16 cellular contexts compared by ENCODE assay signal in the genomic region with DNA sequence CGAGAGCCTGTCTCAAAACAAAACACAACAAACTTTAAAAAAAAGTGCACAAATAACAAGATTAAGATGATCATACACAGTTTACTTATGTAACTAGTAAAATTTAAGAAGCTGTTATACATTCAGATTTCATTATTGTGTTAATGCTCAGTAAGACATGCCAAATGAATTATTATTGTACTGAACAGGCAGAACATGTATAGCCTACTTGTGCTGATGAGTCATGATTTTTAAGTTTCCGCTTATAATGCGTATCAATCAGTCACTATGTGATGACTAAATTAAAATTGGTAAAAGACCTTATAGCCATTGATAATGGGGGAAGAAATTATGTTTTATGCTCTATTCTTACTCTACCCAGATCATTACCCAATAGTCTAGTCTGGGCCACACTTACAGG. TPM values are rescaled to one million over a fixed set of nuclear protein-coding genes. Genes with fewer than 3 reads are reported as not detected.
A peak's percentile ranks its signal among the peaks of the same experiment; 100 is the strongest.
DNase-seq lines count a peak whose midpoint lies in the region; ATAC-seq, FAIRE-seq and TF ChIP-seq lines count a peak whose summit lies in the region.
"Had no signal": no experiment of that assay in that cellular context is flagged by ENCODE, and none has a peak within 500 bp of the region (broad histone marks: within the 10 kb centered on the region; RNA-seq: fewer than 3 reads in every experiment).

No MANE protein-coding gene starts in this region.

- no peaks in the 10 kb centered on the region for H3K27me3 ChIP-seq in astrocyte (ENCODE audit: insufficient read depth, low read length)
- H3K27me3 ChIP-seq in keratinocyte (ENCODE audit: control insufficient read depth, extremely low read depth, insufficient read depth, low read length), result no peaks in the 10 kb centered on the region
- H3K27me3 ChIP-seq: BLaER1 treated with 17β-estradiol and CSF1 and Interleukin-3, amounts not matched to agents 10 nM and 100 nM had no signal

- no peaks in the 10 kb centered on the region for H3K9me3 Mint-ChIP-seq in astrocyte (ENCODE audit: unreplicated experiment)
- H3K9me3 Mint-ChIP-seq: GM23338 had no signal

- CTCF ChIA-PET in A549 (lab: Yijun Ruan, JAX), result no interaction called here

- no peaks in the 10 kb centered on the region for H3K36me3 Mint-ChIP-seq in astrocyte (ENCODE audit: low read depth, unreplicated experiment)
- H3K36me3 Mint-ChIP-seq: CD4-positive, CD25-positive, alpha-beta regulatory T cell had no signal

- ATAC-seq in A549, result no peak
- ATAC-seq in left lobe of liver, result no peak
- ATAC-seq in GM19463 (IDR thresholded peaks at IDR 0.05; ENCODE audit: unreplicated experiment), result no peak
- ATAC-seq: GM12878, GM23338 had no signal

- H3K27ac Mint-ChIP-seq in astrocyte (ENCODE audit: unreplicated experiment), result peak overlapping the region; percentile 64
- H3K27ac Mint-ChIP-seq: CD4-positive, CD25-positive, alpha-beta regulatory T cell; GM23338 had no signal

- H3K4me3 ChIP-seq in A549, result no peak overlapping the region
- H3K4me3 ChIP-seq in astrocyte (ENCODE audit: insufficient read depth, low read depth, low read length), result no peak overlapping the region
- H3K4me3 ChIP-seq in epithelial cell of esophagus (ENCODE audit: low read length), result no peak overlapping the region
- H3K4me3 ChIP-seq in keratinocyte (ENCODE audit: control insufficient read depth in 2 of 3, extremely low read depth in 1 of 3, insufficient read depth in 2 of 3, low read depth in 1 of 3, low read length in 3 of 3), result no peak overlapping the region
- H3K4me3 ChIP-seq: BLaER1 treated with 17β-estradiol and CSF1 and Interleukin-3, amounts not matched to agents 10 nM and 100 nM; GM12878; GM23338 had no signal

- H3K4me1 Mint-ChIP-seq in astrocyte (ENCODE audit: low read depth, unreplicated experiment), result peaks cover 29% of the 10 kb centered on the region
- H3K4me1 Mint-ChIP-seq: CD4-positive, CD25-positive, alpha-beta regulatory T cell; GM23338 had no signal

- POLR2A ChIA-PET in A549 (lab: Yijun Ruan, JAX), result no interaction called here

- H3K9me3 ChIP-seq in A549 (no peaks in the 10 kb centered on the region), astrocyte (ENCODE audit: insufficient read depth, low read depth, low read length) (no peaks in the 10 kb centered on the region), keratinocyte (ENCODE audit: control insufficient read depth, low read depth, low read length) (no peaks in the 10 kb centered on the region)
- H3K9me3 ChIP-seq: BLaER1 treated with 17β-estradiol and CSF1 and Interleukin-3, amounts not matched to agents 10 nM and 100 nM had no signal

- FAIRE-seq in A549 (lab: Jason Lieb, UNC) (no peak), astrocyte (lab: Jason Lieb, UNC) (no peak), keratinocyte (lab: Jason Lieb, UNC) (no peak)
- FAIRE-seq: GM12878, GM18507 had no signal

- H3K27me3 Mint-ChIP-seq in astrocyte (ENCODE audit: low read depth, unreplicated experiment), result no peaks in the 10 kb centered on the region

- H3K27ac ChIP-seq in A549 (no peak overlapping the region), astrocyte (ENCODE audit: low read depth, low read length) (no peak overlapping the region), keratinocyte (ENCODE audit: control insufficient read depth, insufficient read depth, low read length) (peak overlapping the region; percentile 80)
- H3K27ac ChIP-seq: BLaER1 treated with 17β-estradiol and CSF1 and Interleukin-3, amounts not matched to agents 10 nM and 100 nM had no signal

- no peak overlapping the region for H2AFZ ChIP-seq in astrocyte (ENCODE audit: low read depth, low read length)
- H2AFZ ChIP-seq in keratinocyte (ENCODE audit: control insufficient read depth, low read length), result no peak overlapping the region

- TF ChIP-seq CTCF in A549 (IDR thresholded peaks at IDR 0.05) (no peak), astrocyte (IDR thresholded peaks at IDR 0.05; ENCODE audit: insufficient read depth, low read depth, low read length) (no peak), epithelial cell of esophagus (IDR thresholded peaks at IDR 0.05; ENCODE audit: insufficient read depth, low read depth, low read length, missing control alignments) (no peak), keratinocyte (optimal IDR thresholded peaks at IDR 0.05 in 1 of 3, IDR thresholded peaks at IDR 0.05 in 1 of 3, conservative IDR thresholded peaks at IDR 0.05 in 1 of 3; ENCODE audit: extremely low read depth in 1 of 3, insufficient read depth in 2 of 3, low read length in 3 of 3) (no peak)

- TF ChIP-seq EP300 in A549 (IDR thresholded peaks at IDR 0.05), result no peak

- no peaks in the 10 kb centered on the region for H4K20me1 ChIP-seq in astrocyte (ENCODE audit: insufficient read depth, low read length)
- H4K20me1 ChIP-seq in keratinocyte (ENCODE audit: control insufficient read depth, extremely low read depth, insufficient read depth, low read length), result no peaks in the 10 kb centered on the region
- H4K20me1 ChIP-seq: BLaER1 treated with 17β-estradiol and CSF1 and Interleukin-3, amounts not matched to agents 10 nM and 100 nM had no signal

- WGBS in A549 (ENCODE audit: missing lambda C conversion rate), result 98% methylated on average over 3 of the region's 3 CpGs

- H3K79me2 ChIP-seq in astrocyte (ENCODE audit: insufficient read depth, low read length) (no peaks in the 10 kb centered on the region), keratinocyte (ENCODE audit: control insufficient read depth, insufficient read depth, low read length) (no peaks in the 10 kb centered on the region)

- no peak overlapping the region for H3K4me3 Mint-ChIP-seq in astrocyte (ENCODE audit: unreplicated experiment)
- H3K4me3 Mint-ChIP-seq: GM23338 had no signal

- no peaks in the 10 kb centered on the region for H3K9me1 ChIP-seq in keratinocyte (ENCODE audit: control insufficient read depth, extremely low read depth, insufficient read depth, low read length)

- H3K36me3 ChIP-seq in astrocyte (ENCODE audit: insufficient read depth, low read length) (no peaks in the 10 kb centered on the region), keratinocyte (ENCODE audit: control insufficient read depth in 2 of 2, extremely low read depth in 1 of 2, insufficient read depth in 2 of 2, low read length in 2 of 2) (no peaks in the 10 kb centered on the region)
- H3K36me3 ChIP-seq: BLaER1 treated with 17β-estradiol and CSF1 and Interleukin-3, amounts not matched to agents 10 nM and 100 nM had no signal

- dilution Hi-C loops in keratinocyte (cut with MboI; ENCODE audit: extremely low pct_ligation_motif_present, low sequenced_read_pairs), result no loop called here

- no peak for TF ChIP-seq RAD21 in A549 (conservative IDR thresholded peaks at IDR 0.05 in 1 of 2, IDR thresholded peaks at IDR 0.05 in 1 of 2)

- peaks cover 34% of the 10 kb centered on the region for H3K4me1 ChIP-seq in A549
- peaks cover 14% of the 10 kb centered on the region for H3K4me1 ChIP-seq in astrocyte (ENCODE audit: insufficient read depth, low read length)
- peaks cover 50% of the 10 kb centered on the region for H3K4me1 ChIP-seq in keratinocyte (ENCODE audit: control insufficient read depth, extremely low read depth, insufficient read depth, low read length)

- H3K9ac ChIP-seq in astrocyte (ENCODE audit: low read length) (no peak overlapping the region), keratinocyte (ENCODE audit: control insufficient read depth, extremely low read depth, insufficient read depth, low read length) (peak overlapping the region; percentile 39)
- H3K9ac ChIP-seq: BLaER1 treated with 17β-estradiol and CSF1 and Interleukin-3, amounts not matched to agents 10 nM and 100 nM had no signal

- H3K4me2 ChIP-seq in A549, result no peak overlapping the region
- no peak overlapping the region for H3K4me2 ChIP-seq in astrocyte (ENCODE audit: low read length)
- H3K4me2 ChIP-seq in keratinocyte (ENCODE audit: control insufficient read depth, extremely low read depth, insufficient read depth, low read depth, low read length), result peak overlapping the region; percentile 31
- H3K4me2 ChIP-seq: BLaER1 treated with 17β-estradiol and CSF1 and Interleukin-3, amounts not matched to agents 10 nM and 100 nM; GM23338 had no signal

- DNase-seq in A549 (ENCODE audit: low read depth in 1 of 2, low spot score in 1 of 2) (no peak), astrocyte (ENCODE audit: low read depth) (no peak), epithelial cell of esophagus (ENCODE audit: low read depth) (peak; percentile 75), keratinocyte (ENCODE audit: low read depth, low spot score) (peak; percentile 32), amygdala (lab: John Stamatoyannopoulos, UW) (no peak), left lobe of liver (ENCODE audit: low spot score) (no peak), NCI-H2081 treated with DMSO at 0.1 percent for 48 hours (lab: John Stamatoyannopoulos, UW) (no peak)
- DNase-seq: 8988T; ACHN; CD4-positive, CD25-positive, alpha-beta regulatory T cell; H7 had no signal

- no peak for TF ChIP-seq POLR2A in A549 (IDR thresholded peaks at IDR 0.05; ENCODE audit: low read length)

RNA-seq across cellular contexts. Expression of a gene that starts 20.5 kb away (rescaled TPM):
- polyA plus RNA-seq in A549 (2011; rRNA removed), result 0.37 and 0.41 TPM in 2 replicates
- polyA plus RNA-seq in A549 (2012; cell fraction: cytosol; rRNA removed), result 0.01 TPM in 2 replicates
- 0.01 and 0.04 TPM in 2 replicates for polyA plus RNA-seq in A549 (2012; cell fraction: nucleus; rRNA removed)
- polyA plus RNA-seq in A549 (2017; fragmentation: RNase III; extraction: RNeasy Plus Mini Kit Qiagen cat#74134 plus additional on column Dnase treatment), result 0.01 to 0.03 TPM (median 0.01 TPM) in 3 replicates
- 1.1 and 1.4 TPM in 2 replicates for polyA minus RNA-seq in A549 (2011; rRNA and poly(A)+ RNA removed)
- total RNA-seq in astrocyte, result 4.7 and 7.9 TPM in 2 replicates
- 7.9 to 19.0 TPM (median 11.7 TPM) in 3 replicates for polyA plus RNA-seq in keratinocyte
- 14.1 TPM for polyA plus RNA-seq in keratinocyte (2011; ENCODE audit: low read depth)
- 1.6 and 3.2 TPM in 2 replicates for polyA plus RNA-seq in keratinocyte (2011; cell fraction: cytosol; rRNA removed)
- 24.3 and 28.3 TPM in 2 replicates for polyA plus RNA-seq in keratinocyte (2011; cell fraction: nucleus; rRNA removed)
- polyA plus RNA-seq in keratinocyte (2012; ENCODE audit: low replicate concordance), result 4.7 and 17.6 TPM in 2 replicates
- polyA minus RNA-seq in keratinocyte, result 12.8 to 79.7 TPM (median 65.4 TPM) in 3 replicates
- 6.5 TPM for polyA minus RNA-seq in keratinocyte (2011; cell fraction: cytosol; rRNA and poly(A)+ RNA removed)
- polyA minus RNA-seq in keratinocyte (2011; cell fraction: nucleus; rRNA and poly(A)+ RNA removed), result 57.4 and 120 TPM in 2 replicates
- 12.8 TPM for total RNA-seq in left lobe of liver

RNA-seq across cellular contexts. Expression of a gene that starts 50.8 kb away (rescaled TPM):
- 188 and 189 TPM in 2 replicates for polyA plus RNA-seq in A549 (2011; rRNA removed)
- polyA plus RNA-seq in A549 (2012; cell fraction: cytosol; rRNA removed), result 45.2 and 54.7 TPM in 2 replicates
- polyA plus RNA-seq in A549 (2012; cell fraction: nucleus; rRNA removed), result 39.2 and 71.2 TPM in 2 replicates
- polyA plus RNA-seq in A549 (2017; fragmentation: RNase III; extraction: RNeasy Plus Mini Kit Qiagen cat#74134 plus additional on column Dnase treatment), result 46.0 to 56.2 TPM (median 46.9 TPM) in 3 replicates
- 54.8 and 67.1 TPM in 2 replicates for polyA minus RNA-seq in A549 (2011; rRNA and poly(A)+ RNA removed)
- total RNA-seq in astrocyte, result 27.1 and 32.2 TPM in 2 replicates
- 23.4 to 32.3 TPM (median 29.5 TPM) in 3 replicates for polyA plus RNA-seq in keratinocyte
- polyA plus RNA-seq in keratinocyte (2011; ENCODE audit: low read depth), result 30.9 TPM
- 21.1 and 35.6 TPM in 2 replicates for polyA plus RNA-seq in keratinocyte (2011; cell fraction: cytosol; rRNA removed)
- polyA plus RNA-seq in keratinocyte (2011; cell fraction: nucleus; rRNA removed), result 43.8 and 46.1 TPM in 2 replicates
- 21.1 and 21.4 TPM in 2 replicates for polyA plus RNA-seq in keratinocyte (2012; ENCODE audit: low replicate concordance)
- 15.6 to 47.1 TPM (median 37.6 TPM) in 3 replicates for polyA minus RNA-seq in keratinocyte
- 12.9 TPM for polyA minus RNA-seq in keratinocyte (2011; cell fraction: cytosol; rRNA and poly(A)+ RNA removed)
- 18.8 and 41.8 TPM in 2 replicates for polyA minus RNA-seq in keratinocyte (2011; cell fraction: nucleus; rRNA and poly(A)+ RNA removed)
- total RNA-seq in left lobe of liver, result 10.0 TPM

Comparison
In these comparisons a context has a peak if more than half of its experiments do, and no peak if none do; other contexts are left out.
1. DNase-seq: peak in epithelial cell of esophagus (single experiment) and keratinocyte (single experiment); none in A549 (0 of 2), astrocyte (single experiment), amygdala (0 of 56), left lobe of liver (single experiment) and NCI-H2081 treated with DMSO at 0.1 percent for 48 hours (single experiment).